ENCODE assay signal across 20 cellular contexts in the genomic region with DNA sequence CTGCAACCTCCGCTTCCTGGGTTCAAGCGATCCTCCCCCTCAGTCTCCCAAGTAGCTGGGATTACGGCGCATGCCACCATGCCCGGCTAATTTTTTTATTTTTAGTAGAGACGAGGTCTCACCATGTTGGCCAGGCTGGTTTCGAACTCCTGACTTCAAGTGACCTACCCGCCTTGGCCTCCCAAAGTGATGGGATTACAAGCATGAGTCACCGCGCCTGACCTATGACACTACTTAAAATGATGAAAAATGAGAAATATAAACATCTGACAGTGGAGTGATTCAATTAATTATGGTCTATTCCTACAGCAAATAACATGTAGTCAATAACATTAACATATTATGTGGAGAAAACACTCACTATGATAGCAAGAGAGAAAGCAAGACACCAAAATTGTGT. TPM values are rescaled to one million over a fixed set of nuclear protein-coding genes. Genes with fewer than 3 reads are reported as not detected.
DNase-seq lines count a peak whose midpoint lies in the region; ATAC-seq, FAIRE-seq and TF ChIP-seq lines count a peak whose summit lies in the region.
"Had no signal": no experiment of that assay in that cellular context is flagged by ENCODE, and none has a peak within 500 bp of the region (broad histone marks: within the 10 kb centered on the region; RNA-seq: fewer than 3 reads in every experiment).

No MANE protein-coding gene starts in this region.

- TF ChIP-seq EP300 in K562 (IDR thresholded peaks at IDR 0.05; ENCODE audit: low read length), result no peak

- H3K9me1 ChIP-seq in K562 (ENCODE audit: control insufficient read depth, insufficient read depth, low read length), result no peaks in the 10 kb centered on the region

- H3K9me3 ChIP-seq in PC-3 (ENCODE audit: low read length), result no peaks in the 10 kb centered on the region
- H3K9me3 ChIP-seq in K562 (replicated peaks; ENCODE audit: control insufficient read depth, insufficient read depth, low read depth, low read length), result no peaks in the 10 kb centered on the region
- H3K9me3 ChIP-seq: right atrium auricular region, transverse colon had no signal

- TF ChIP-seq RAD21 in K562 (CRISPR knock-in tag; conservative IDR thresholded peaks at IDR 0.05 in 1 of 2, IDR thresholded peaks at IDR 0.05 in 1 of 2), result no peak

- H2AFZ ChIP-seq in PC-3 (ENCODE audit: low read length) (no peak overlapping the region), K562 (ENCODE audit: low read depth, low read length) (no peak overlapping the region)

- intact Hi-C loops in PC-3 (cut with micrococcal nuclease), result no loop called here
- intact Hi-C loops in K562 (cut with micrococcal nuclease), result no loop called here

- POLR2A ChIA-PET in PC-3 (lab: Charles Lee; ENCODE audit: unreplicated experiment) (no interaction called here), K562 (lab: Yijun Ruan, JAX) (interaction anchor here (0.7 kb wide), 1 partner anchor 78 kb away, joined by 3 read pairs; no protein-coding TSS in a partner anchor)

- H4K20me1 ChIP-seq in PC-3 (ENCODE audit: low read length) (no peaks in the 10 kb centered on the region), K562 (replicated peaks; ENCODE audit: control insufficient read depth, insufficient read depth, low read length) (peaks cover 4% of the 10 kb centered on the region; the same call in 1 of the 2 replicates)

- FAIRE-seq in K562 (lab: Jason Lieb, UNC), result no peak
- FAIRE-seq: endothelial cell of umbilical vein, GM12892 had no signal

- H3K4me2 ChIP-seq in PC-3 (ENCODE audit: low read length) (peak overlapping the region; percentile 93), K562 (ENCODE audit: insufficient read depth, low read length) (no peak overlapping the region)

- H3K4me1 Mint-ChIP-seq in activated naive CD4-positive, alpha-beta T cell treated with anti-CD3 and anti-CD28 coated beads, Interleukin-2, amount 50 U/mL, for 24 hours, result peaks cover 41% of the 10 kb centered on the region
- peaks cover 16% of the 10 kb centered on the region for H3K4me1 Mint-ChIP-seq in osteocyte (ENCODE audit: unreplicated experiment)

- no peaks in the 10 kb centered on the region for H3K9me3 Mint-ChIP-seq in activated naive CD4-positive, alpha-beta T cell treated with anti-CD3 and anti-CD28 coated beads, Interleukin-2, amount 50 U/mL, for 24 hours
- H3K9me3 Mint-ChIP-seq in osteocyte (ENCODE audit: unreplicated experiment), result no peaks in the 10 kb centered on the region
- H3K9me3 Mint-ChIP-seq: activated naive CD4-positive, alpha-beta T cell treated with anti-CD3 and anti-CD28 coated beads, Interleukin-2, amount 50 U/mL, for 72 hours; IgD-negative memory B cell had no signal

- H3K79me2 ChIP-seq in PC-3 (ENCODE audit: low read length) (peaks cover 30% of the 10 kb centered on the region), K562 (ENCODE audit: control insufficient read depth, insufficient read depth, low read length) (peaks cover 35% of the 10 kb centered on the region)

- no peaks in the 10 kb centered on the region for H3K27me3 Mint-ChIP-seq in activated naive CD4-positive, alpha-beta T cell treated with anti-CD3 and anti-CD28 coated beads, Interleukin-2, amount 50 U/mL, for 24 hours
- H3K27me3 Mint-ChIP-seq in osteocyte (ENCODE audit: unreplicated experiment), result no peaks in the 10 kb centered on the region
- H3K27me3 Mint-ChIP-seq: IgD-negative memory B cell had no signal

- TF ChIP-seq CTCF in PC-3 (conservative IDR thresholded peaks at IDR 0.05; ENCODE audit: low read depth, low read length) (no peak), K562 (IDR thresholded peaks at IDR 0.05 in 2 of 3, conservative IDR thresholded peaks at IDR 0.05 in 1 of 3; ENCODE audit: insufficient read depth in 2 of 3, low read depth in 1 of 3, low read length in 3 of 3) (no peak), osteocyte (IDR thresholded peaks at IDR 0.05) (no peak)

- no peak for DNase-seq in activated naive CD4-positive, alpha-beta T cell treated with anti-CD3 and anti-CD28 coated beads, Interleukin-2, amount 50 U/mL, for 16 hours
- DNase-seq in PC-3, result no peak
- peak in 1 of 4 experiments; percentile 1 for DNase-seq in K562 (ENCODE audit: extremely low read depth in 1 of 4, low spot score in 3 of 4)
- DNase-seq in osteocyte (ENCODE audit: extremely low spot score, unreplicated experiment), result no peak
- DNase-seq in hypothalamus (lab: John Stamatoyannopoulos, UW), result no peak
- no peak for DNase-seq in EL
- DNase-seq: activated CD4-positive, CD25-positive, alpha-beta regulatory T cell treated with anti-CD3 and anti-CD28 coated beads, Interleukin-2, amount 50 U/mL, for 72 hours; central memory CD4-positive, alpha-beta T cell; DMS79 treated with DMSO at 0.1 percent for 48 hours; NCI-H1436 treated with DMSO at 0.1 percent for 48 hours; NCI-H345; transverse colon had no signal

- H3K4me1 ChIP-seq in PC-3 (ENCODE audit: insufficient read depth, low read length) (peaks cover 17% of the 10 kb centered on the region), K562 (replicated peaks in 1 of 2; ENCODE audit: control insufficient read depth in 2 of 2, insufficient read depth in 2 of 2, low read length in 2 of 2) (peaks cover 7 to 26% of the 10 kb centered on the region in 2 experiments; a peak in 4 of 5 replicates)

- H3K9ac ChIP-seq in PC-3 (ENCODE audit: low read length) (no peak overlapping the region), K562 (ENCODE audit: insufficient read depth in 1 of 2, low read depth in 2 of 2, low read length in 2 of 2) (no peak overlapping the region)

- no peak overlapping the region for H3K27ac Mint-ChIP-seq in activated naive CD4-positive, alpha-beta T cell treated with anti-CD3 and anti-CD28 coated beads, Interleukin-2, amount 50 U/mL, for 24 hours
- H3K27ac Mint-ChIP-seq in osteocyte (ENCODE audit: unreplicated experiment), result peak overlapping the region; percentile 44

- no peak for TF ChIP-seq POLR2A in K562 (conservative IDR thresholded peaks at IDR 0.05)

- H3F3A ChIP-seq in PC-3 (ENCODE audit: low read length, unreplicated experiment), result no peaks in the 10 kb centered on the region

- H3K27me3 ChIP-seq in PC-3 (ENCODE audit: low read length), result no peaks in the 10 kb centered on the region
- no peaks in the 10 kb centered on the region for H3K27me3 ChIP-seq in K562 (ENCODE audit: control insufficient read depth in 2 of 2, insufficient read depth in 2 of 2, low read length in 2 of 2)
- H3K27me3 ChIP-seq: right atrium auricular region, transverse colon had no signal

- H3K27ac ChIP-seq in PC-3 (ENCODE audit: low read length), result no peak overlapping the region
- no peak overlapping the region for H3K27ac ChIP-seq in K562 (ENCODE audit: extremely low read depth, low read depth, low read length)
- H3K27ac ChIP-seq: right atrium auricular region, transverse colon had no signal

- peak overlapping the region; percentile 53 for H3K4me3 Mint-ChIP-seq in activated naive CD4-positive, alpha-beta T cell treated with anti-CD3 and anti-CD28 coated beads, Interleukin-2, amount 50 U/mL, for 24 hours
- H3K4me3 Mint-ChIP-seq in osteocyte (ENCODE audit: unreplicated experiment), result peak overlapping the region; percentile 81

- WGBS in K562 (ENCODE audit: insufficient coverage, low coverage, missing lambda C conversion rate), result 92% methylated on average over 7 of the region's 10 CpGs

- peaks cover 14% of the 10 kb centered on the region; the same call in 1 of the 2 replicates for H3K36me3 ChIP-seq in PC-3 (ENCODE audit: low read depth, low read length)
- peaks cover 45% of the 10 kb centered on the region for H3K36me3 ChIP-seq in K562 (ENCODE audit: control insufficient read depth, insufficient read depth, low read length)

- BruUV-seq in PC-3 (replicated peaks; lab: Mats Ljungman, UMichigan) (no TSS peak), K562 (replicated peaks; lab: Mats Ljungman, UMichigan) (no TSS peak)

- H3K4me3 ChIP-seq in PC-3 (ENCODE audit: low read length) (peak overlapping the region; percentile 86; the same call in 1 of the 2 replicates), K562 (no peak overlapping the region)
- H3K4me3 ChIP-seq: right atrium auricular region, transverse colon had no signal

- no peaks in the 10 kb centered on the region for H3K36me3 Mint-ChIP-seq in activated naive CD4-positive, alpha-beta T cell treated with anti-CD3 and anti-CD28 coated beads, Interleukin-2, amount 50 U/mL, for 24 hours
- peaks cover 15% of the 10 kb centered on the region for H3K36me3 Mint-ChIP-seq in osteocyte (ENCODE audit: unreplicated experiment)
- H3K36me3 Mint-ChIP-seq: IgD-negative memory B cell had no signal

- H3K9me2 ChIP-seq in PC-3 (replicated peaks; ENCODE audit: low read length), result no peaks in the 10 kb centered on the region

- ATAC-seq in PC-3 (no peak), K562 (no peak), HG03196 (IDR thresholded peaks at IDR 0.05; ENCODE audit: unreplicated experiment) (no peak)
- ATAC-seq: activated naive CD4-positive, alpha-beta T cell treated with anti-CD3 and anti-CD28 coated beads, Interleukin-2, amount 50 U/mL, for 72 hours; left colon had no signal

- CTCF ChIA-PET in PC-3 (lab: Charles Lee) (interaction anchor here (0.6 to 0.7 kb wide), 2 partner anchors 29 to 128 kb away, joined by 3 to 6 read pairs; no protein-coding TSS in a partner anchor), K562 (lab: Yijun Ruan, JAX; ENCODE audit: low intra/inter-chr PET ratio) (no interaction called here)

- in situ Hi-C loops in K562 (cut with MboI), result no loop called here

RNA-seq across cellular contexts. Expression of a gene that starts 2.2 kb away (rescaled TPM):
- total RNA-seq in PC-3 (2014; rRNA removed), result 65.2 and 76.3 TPM in 2 replicates
- 18.7 and 76.7 TPM in 2 replicates for total RNA-seq in K562 (2011; cell fraction: chromatin; rRNA removed; ENCODE audit: low replicate concordance)
- total RNA-seq in K562 (2011; cell fraction: nucleolus; rRNA removed), result 75.9 and 80.0 TPM in 2 replicates
- total RNA-seq in K562 (2011; cell fraction: nucleoplasm; rRNA removed), result 35.8 and 37.1 TPM in 2 replicates
- total RNA-seq in K562 (2014; rRNA removed), result 48.2 and 53.8 TPM in 2 replicates
- 1.9 and 3.7 TPM in 2 replicates for total RNA-seq in K562 (2014; rRNA removed; fragmentation: Illumina TruSeq; extraction: Trizol)
- total RNA-seq in K562 (2015; rRNA removed; fragmentation: Illumina TruSeq; extraction: Trizol), result 14.6 and 17.4 TPM in 2 replicates
- 49.6 and 49.8 TPM in 2 replicates for total RNA-seq in K562 (2021)
- 10.5 and 23.7 TPM in 2 replicates for polyA plus RNA-seq in K562 (2011; rRNA removed)
- 14.1 and 48.2 TPM in 2 replicates for polyA plus RNA-seq in K562 (2011; cell fraction: cytosol; rRNA removed)
- 84.7 and 142 TPM in 2 replicates for polyA plus RNA-seq in K562 (2011; cell fraction: nucleus; rRNA removed)
- 37.7 and 38.8 TPM in 2 replicates for polyA plus RNA-seq in K562 (2012)
- 5.8 and 20.3 TPM in 2 replicates for polyA plus RNA-seq in K562 (2014; fragmentation: Illumina TruSeq; extraction: Trizol)
- under 1 TPM; 0.13 to 0.31 TPM for polyA plus RNA-seq in K562 (2014; fragmentation: Nextera tagmentation; extraction: Ambion mirVana)
- 35.3 and 39.1 TPM in 2 replicates for polyA plus RNA-seq in K562 (2014; rRNA removed)
- polyA minus RNA-seq in K562 (2011; rRNA and poly(A)+ RNA removed), result 3.2 and 7.4 TPM in 2 replicates
- 27.3 and 27.9 TPM in 2 replicates for polyA minus RNA-seq in K562 (2011; cell fraction: cytosol; rRNA and poly(A)+ RNA removed)
- polyA minus RNA-seq in K562 (2011; cell fraction: nucleus; rRNA and poly(A)+ RNA removed), result 22.2 and 25.0 TPM in 2 replicates
- 27.8 and 29.4 TPM in 2 replicates for total RNA-seq in osteocyte

RNA-seq across cellular contexts. Expression of a gene that starts 5.7 kb away (rescaled TPM):
- 9.7 and 24.7 TPM in 2 replicates for total RNA-seq in PC-3 (2014; rRNA removed)
- total RNA-seq in K562 (2011; cell fraction: chromatin; rRNA removed; ENCODE audit: low replicate concordance), result 26.8 and 52.1 TPM in 2 replicates
- 20.3 and 21.5 TPM in 2 replicates for total RNA-seq in K562 (2011; cell fraction: nucleolus; rRNA removed)
- total RNA-seq in K562 (2011; cell fraction: nucleoplasm; rRNA removed), result 22.9 and 30.8 TPM in 2 replicates
- 7.2 and 8.5 TPM in 2 replicates for total RNA-seq in K562 (2014; rRNA removed)
- 1.7 and 3.5 TPM in 2 replicates for total RNA-seq in K562 (2014; rRNA removed; fragmentation: Illumina TruSeq; extraction: Trizol)
- total RNA-seq in K562 (2015; rRNA removed; fragmentation: Illumina TruSeq; extraction: Trizol), result 3.7 and 4.2 TPM in 2 replicates
- 7.8 and 8.7 TPM in 2 replicates for total RNA-seq in K562 (2021)
- polyA plus RNA-seq in K562 (2011; rRNA removed), result 3.2 and 5.0 TPM in 2 replicates
- 2.3 and 3.0 TPM in 2 replicates for polyA plus RNA-seq in K562 (2011; cell fraction: cytosol; rRNA removed)
- polyA plus RNA-seq in K562 (2011; cell fraction: nucleus; rRNA removed), result 12.8 and 18.1 TPM in 2 replicates
- 5.3 and 7.0 TPM in 2 replicates for polyA plus RNA-seq in K562 (2012)
- 4.4 and 6.5 TPM in 2 replicates for polyA plus RNA-seq in K562 (2014; fragmentation: Illumina TruSeq; extraction: Trizol)
- polyA plus RNA-seq in K562 (2014; fragmentation: Nextera tagmentation; extraction: Ambion mirVana), result under 1 TPM; 0.18 to 0.28 TPM
- polyA plus RNA-seq in K562 (2014; rRNA removed), result 5.1 and 6.1 TPM in 2 replicates
- 3.7 and 4.7 TPM in 2 replicates for polyA minus RNA-seq in K562 (2011; rRNA and poly(A)+ RNA removed)
- 3.9 and 4.8 TPM in 2 replicates for polyA minus RNA-seq in K562 (2011; cell fraction: cytosol; rRNA and poly(A)+ RNA removed)
- 5.5 and 5.9 TPM in 2 replicates for polyA minus RNA-seq in K562 (2011; cell fraction: nucleus; rRNA and poly(A)+ RNA removed)
- total RNA-seq in osteocyte, result 17.0 and 22.1 TPM in 2 replicates

RNA-seq across cellular contexts. Expression of a gene that starts 33.5 kb away (rescaled TPM):
- total RNA-seq in PC-3 (2014; rRNA removed), result 4.8 and 7.7 TPM in 2 replicates
- total RNA-seq in K562 (2011; cell fraction: chromatin; rRNA removed; ENCODE audit: low replicate concordance), result 0.76 and 4.3 TPM in 2 replicates
- 3.6 and 4.7 TPM in 2 replicates for total RNA-seq in K562 (2011; cell fraction: nucleolus; rRNA removed)
- total RNA-seq in K562 (2011; cell fraction: nucleoplasm; rRNA removed), result 2.0 and 2.1 TPM in 2 replicates
- total RNA-seq in K562 (2014; rRNA removed), result 0.49 and 0.73 TPM in 2 replicates
- 0.18 and 0.22 TPM in 2 replicates for total RNA-seq in K562 (2014; rRNA removed; fragmentation: Illumina TruSeq; extraction: Trizol)
- 0.25 and 0.30 TPM in 2 replicates for total RNA-seq in K562 (2015; rRNA removed; fragmentation: Illumina TruSeq; extraction: Trizol)
- 0.81 and 0.89 TPM in 2 replicates for total RNA-seq in K562 (2021)
- polyA plus RNA-seq in K562 (2011; rRNA removed), result 0.86 and 1.2 TPM in 2 replicates
- 1.4 and 2.5 TPM in 2 replicates for polyA plus RNA-seq in K562 (2011; cell fraction: cytosol; rRNA removed)
- 4.7 and 6.5 TPM in 2 replicates for polyA plus RNA-seq in K562 (2011; cell fraction: nucleus; rRNA removed)
- polyA plus RNA-seq in K562 (2012), result 0.43 and 0.47 TPM in 2 replicates
- 0.24 and 0.39 TPM in 2 replicates for polyA plus RNA-seq in K562 (2014; fragmentation: Illumina TruSeq; extraction: Trizol)
- polyA plus RNA-seq in K562 (2014; fragmentation: Nextera tagmentation; extraction: Ambion mirVana), result under 1 TPM in 1 of 2 experiments, not detected in 1; 0.03 TPM
- 0.25 and 0.28 TPM in 2 replicates for polyA plus RNA-seq in K562 (2014; rRNA removed)
- 0.45 and 0.49 TPM in 2 replicates for polyA minus RNA-seq in K562 (2011; rRNA and poly(A)+ RNA removed)
- 0.91 and 1.0 TPM in 2 replicates for polyA minus RNA-seq in K562 (2011; cell fraction: cytosol; rRNA and poly(A)+ RNA removed)
- polyA minus RNA-seq in K562 (2011; cell fraction: nucleus; rRNA and poly(A)+ RNA removed), result 3.6 and 3.8 TPM in 2 replicates
- total RNA-seq in osteocyte, result 20.8 and 23.3 TPM in 2 replicates
